In the genomic region with DNA sequence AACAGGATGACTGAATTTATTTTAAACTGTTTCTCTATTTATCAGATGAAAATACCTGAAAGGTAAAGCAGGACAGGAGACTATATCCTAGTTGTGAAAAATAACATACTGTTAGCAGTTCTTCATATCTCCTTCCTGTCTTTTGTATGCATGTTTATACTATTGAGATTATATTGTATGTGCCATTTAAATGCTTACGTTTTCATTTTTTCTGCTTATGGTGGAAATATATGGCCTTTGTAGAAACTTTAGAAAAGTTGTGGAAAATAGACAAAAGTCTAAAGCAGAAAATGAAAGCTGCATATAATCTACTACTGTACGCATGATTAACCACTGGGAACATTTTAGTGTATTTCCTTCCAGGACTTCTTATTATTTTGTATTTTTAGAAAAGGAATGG, we compare ENCODE assay signal across 8 cellular contexts.
A peak's percentile ranks its signal among the peaks of the same experiment; 100 is the strongest.
DNase-seq lines count a peak whose midpoint lies in the region; ATAC-seq lines count a peak whose summit lies in the region.

No MANE protein-coding gene starts in this region.

- H3K27ac ChIP-seq in layer of hippocampus (ENCODE audit: low read depth, low read length), result peak overlapping the region; percentile 96
- peak overlapping the region; percentile 92 for H3K27ac ChIP-seq in stomach smooth muscle (ENCODE audit: low read length)

- H3K9me3 Mint-ChIP-seq in T-helper 1 cell treated with Interleukin-12 subunit alpha and Interleukin-12 subunit beta and Interleukin-4 antibody, amounts not matched to agents 30 μg/mL and 1 μg/mL, for 36 hours, result no peaks in the 10 kb centered on the region
- no peaks in the 10 kb centered on the region for H3K9me3 Mint-ChIP-seq in activated naive CD8-positive, alpha-beta T cell treated with anti-CD3 and anti-CD28 coated beads, Interleukin-2, amount 50 U/mL, for 24 hours

- H3K27ac Mint-ChIP-seq in T-helper 1 cell treated with Interleukin-12 subunit alpha and Interleukin-12 subunit beta and Interleukin-4 antibody, amounts not matched to agents 30 μg/mL and 1 μg/mL, for 36 hours, result no peak overlapping the region
- peak overlapping the region; percentile 90 for H3K27ac Mint-ChIP-seq in activated naive CD8-positive, alpha-beta T cell treated with anti-CD3 and anti-CD28 coated beads, Interleukin-2, amount 50 U/mL, for 24 hours

- H3K4me3 Mint-ChIP-seq in T-helper 1 cell treated with Interleukin-12 subunit alpha and Interleukin-12 subunit beta and Interleukin-4 antibody, amounts not matched to agents 30 μg/mL and 1 μg/mL, for 36 hours, result peak overlapping the region; percentile 88
- H3K4me3 Mint-ChIP-seq in activated naive CD8-positive, alpha-beta T cell treated with anti-CD3 and anti-CD28 coated beads, Interleukin-2, amount 50 U/mL, for 24 hours, result peak overlapping the region; percentile 92

- ATAC-seq in activated naive CD8-positive, alpha-beta T cell treated with anti-CD3 and anti-CD28 coated beads, Interleukin-2, amount 50 U/mL, for 24 hours, result no peak
- no peak for ATAC-seq in HG03108 (IDR thresholded peaks at IDR 0.05; ENCODE audit: unreplicated experiment)
- no peak for ATAC-seq in GM18519 (IDR thresholded peaks at IDR 0.05; ENCODE audit: low FRiP score, unreplicated experiment)

- peak overlapping the region; percentile 89 to 98 for H3K4me3 ChIP-seq in stomach smooth muscle (ENCODE audit: low read length in 2 of 2)

- peaks cover 24% of the 10 kb centered on the region for H3K4me1 Mint-ChIP-seq in T-helper 1 cell treated with Interleukin-12 subunit alpha and Interleukin-12 subunit beta and Interleukin-4 antibody, amounts not matched to agents 30 μg/mL and 1 μg/mL, for 36 hours (ENCODE audit: low read depth)
- H3K4me1 Mint-ChIP-seq in activated naive CD8-positive, alpha-beta T cell treated with anti-CD3 and anti-CD28 coated beads, Interleukin-2, amount 50 U/mL, for 24 hours, result peaks cover 32% of the 10 kb centered on the region

- H3K4me1 ChIP-seq in stomach smooth muscle (ENCODE audit: control insufficient read depth, insufficient read depth, low read length), result peaks cover 10% of the 10 kb centered on the region

- no peak for DNase-seq in T-helper 1 cell
- no peak for DNase-seq in activated naive CD8-positive, alpha-beta T cell treated with anti-CD3 and anti-CD28 coated beads, Interleukin-2, amount 50 U/mL, for 24 hours
- DNase-seq in activated CD4-positive, alpha-beta T cell treated with anti-CD3 and anti-CD28 coated beads, Interleukin-2, amount 50 U/mL, for 4 hours, result no peak

- H3K36me3 Mint-ChIP-seq in T-helper 1 cell treated with Interleukin-12 subunit alpha and Interleukin-12 subunit beta and Interleukin-4 antibody, amounts not matched to agents 30 μg/mL and 1 μg/mL, for 36 hours (ENCODE audit: low read depth), result peaks cover 5% of the 10 kb centered on the region
- peaks cover 2% of the 10 kb centered on the region for H3K36me3 Mint-ChIP-seq in activated naive CD8-positive, alpha-beta T cell treated with anti-CD3 and anti-CD28 coated beads, Interleukin-2, amount 50 U/mL, for 24 hours (ENCODE audit: low read depth)

- H3K27me3 ChIP-seq in layer of hippocampus (ENCODE audit: control insufficient read depth, insufficient read depth, low read length) (no peaks in the 10 kb centered on the region), stomach smooth muscle (ENCODE audit: control insufficient read depth in 1 of 2, insufficient read depth in 2 of 2, low read length in 2 of 2) (no peaks in the 10 kb centered on the region)

- H3K9me3 ChIP-seq in stomach smooth muscle (ENCODE audit: control insufficient read depth in 2 of 2, low read length in 2 of 2), result no peaks in the 10 kb centered on the region

- H3K9ac ChIP-seq in stomach smooth muscle (ENCODE audit: low read length in 2 of 2), result peak overlapping the region; percentile 90 to 91

- H3K27me3 Mint-ChIP-seq in T-helper 1 cell treated with Interleukin-12 subunit alpha and Interleukin-12 subunit beta and Interleukin-4 antibody, amounts not matched to agents 30 μg/mL and 1 μg/mL, for 36 hours (ENCODE audit: low read depth), result peaks cover 51% of the 10 kb centered on the region
- H3K27me3 Mint-ChIP-seq in activated naive CD8-positive, alpha-beta T cell treated with anti-CD3 and anti-CD28 coated beads, Interleukin-2, amount 50 U/mL, for 24 hours, result peaks cover 19% of the 10 kb centered on the region

- H3K36me3 ChIP-seq in stomach smooth muscle (ENCODE audit: control insufficient read depth in 2 of 2, insufficient read depth in 2 of 2, low read length in 2 of 2), result peaks cover 0 to 3% of the 10 kb centered on the region in 2 donors
